Comparison of ENCODE assay signal across 8 cellular contexts in genomic region chr17:43720311-43721060, GRCh38. TPM values are rescaled to one million over a fixed set of nuclear protein-coding genes. Genes with fewer than 3 reads are reported as not detected.
DNase-seq lines count a peak whose midpoint lies in the region; ATAC-seq, FAIRE-seq and TF ChIP-seq lines count a peak whose summit lies in the region.

No MANE protein-coding gene starts in this region.

- peaks cover 8 to 11% (median 9%) of the 10 kb centered on the region in 3 donors for H3K4me1 Mint-ChIP-seq in T-cell
- peaks cover 32% of the 10 kb centered on the region for H3K4me1 Mint-ChIP-seq in progenitor cell of endocrine pancreas (ENCODE audit: low read depth)
- peaks cover 53% of the 10 kb centered on the region for H3K4me1 Mint-ChIP-seq in type B pancreatic cell (ENCODE audit: unreplicated experiment)

- peak overlapping the region; percentile 98 to 99 (median 98) for H3K4me3 Mint-ChIP-seq in T-cell
- peak overlapping the region; percentile 77 for H3K4me3 Mint-ChIP-seq in progenitor cell of endocrine pancreas (ENCODE audit: low read depth)
- H3K4me3 Mint-ChIP-seq in type B pancreatic cell, result peak overlapping the region; percentile 90

- CTCF ChIA-PET in T-cell (lab: Charles Lee), result no interaction called here

- FAIRE-seq in GM18507 (lab: Jason Lieb, UNC), result peak; percentile 85

- DNase-seq in GM18507 (ENCODE audit: extremely low spot score, insufficient read length, low read depth), result peak; percentile 73
- peak; percentile 52 to 81 (median 68) for DNase-seq in T-cell
- peak in 53 of 56 donors; percentile 22 to 82 (median 67) for DNase-seq in amygdala (lab: John Stamatoyannopoulos, UW)
- peak; percentile 91 for DNase-seq in left ventricle myocardium superior
- DNase-seq in progenitor cell of endocrine pancreas (ENCODE audit: low spot score, unreplicated experiment), result peak; percentile 60
- peak; percentile 77 for DNase-seq in type B pancreatic cell (ENCODE audit: extremely low spot score, unreplicated experiment)
- no peak for DNase-seq in NAMALWA (ENCODE audit: low spot score)

- intact Hi-C loops in left ventricle myocardium superior (cut with micrococcal nuclease), result no loop called here

- H3K27me3 Mint-ChIP-seq in T-cell (peaks cover 4 to 6% of the 10 kb centered on the region in 2 donors), progenitor cell of endocrine pancreas (peaks cover 1% of the 10 kb centered on the region), type B pancreatic cell (peaks cover 10% of the 10 kb centered on the region)

- peaks cover 0 to 5% (median 0%) of the 10 kb centered on the region in 3 donors for H3K9me3 Mint-ChIP-seq in T-cell
- no peaks in the 10 kb centered on the region for H3K9me3 Mint-ChIP-seq in progenitor cell of endocrine pancreas (ENCODE audit: low read depth)
- H3K9me3 Mint-ChIP-seq in type B pancreatic cell, result no peaks in the 10 kb centered on the region

- POLR2A ChIA-PET in T-cell (lab: Charles Lee), result no interaction called here

- peak overlapping the region; percentile 98 to 99 for H3K27ac Mint-ChIP-seq in T-cell
- peak overlapping the region; percentile 97 for H3K27ac Mint-ChIP-seq in progenitor cell of endocrine pancreas
- peak overlapping the region; percentile 91 for H3K27ac Mint-ChIP-seq in type B pancreatic cell

- no peaks in the 10 kb centered on the region for H3K36me3 Mint-ChIP-seq in T-cell
- H3K36me3 Mint-ChIP-seq in progenitor cell of endocrine pancreas (ENCODE audit: insufficient read depth), result no peaks in the 10 kb centered on the region
- no peaks in the 10 kb centered on the region for H3K36me3 Mint-ChIP-seq in type B pancreatic cell

- no peak for TF ChIP-seq CTCF in progenitor cell of endocrine pancreas (IDR thresholded peaks at IDR 0.05; ENCODE audit: unreplicated experiment)
- no peak for TF ChIP-seq CTCF in type B pancreatic cell (conservative IDR thresholded peaks at IDR 0.05)

- ATAC-seq in HG03354 (IDR thresholded peaks at IDR 0.05; ENCODE audit: poor library complexity, severe bottlenecking, unreplicated experiment), result peak; percentile 68
- ATAC-seq in T-cell (replicated peaks in 1 of 4), result peak; percentile 92 to 97 (median 96)
- ATAC-seq in left ventricle myocardium superior, result peak; percentile 98

RNA-seq across cellular contexts. Expression of gene SOST, which starts 38.1 kb away (rescaled TPM):
- not detected for total RNA-seq in T-cell
- not detected for total RNA-seq in left ventricle myocardium superior
- total RNA-seq in progenitor cell of endocrine pancreas, result 0.42 and 0.43 TPM in 2 replicates
- 2.0 TPM in 1 of 2 replicates, not detected in the other for total RNA-seq in type B pancreatic cell (ENCODE audit: low replicate concordance)

RNA-seq across cellular contexts. Expression of gene DUSP3, which starts 58.3 kb away (rescaled TPM):
- total RNA-seq in T-cell, result 1 to 10 TPM; 8.1 to 9.8 (median 9.6) TPM
- total RNA-seq in left ventricle myocardium superior, result 243 TPM
- 58.0 and 58.3 TPM in 2 replicates for total RNA-seq in progenitor cell of endocrine pancreas
- 36.4 and 45.4 TPM in 2 replicates for total RNA-seq in type B pancreatic cell (ENCODE audit: low replicate concordance)

RNA-seq across cellular contexts. Expression of gene MEOX1, which starts 58.8 kb away (rescaled TPM):
- 1 to 10 TPM; 2.9 to 5.5 (median 3.6) TPM for total RNA-seq in T-cell
- total RNA-seq in left ventricle myocardium superior, result 11.1 TPM
- total RNA-seq in progenitor cell of endocrine pancreas, result 1.1 and 1.2 TPM in 2 replicates
- 5.7 and 17.2 TPM in 2 replicates for total RNA-seq in type B pancreatic cell (ENCODE audit: low replicate concordance)

RNA-seq across cellular contexts. Expression of gene CFAP97D1, which starts 59.7 kb away (rescaled TPM):
- total RNA-seq in T-cell (not detected), left ventricle myocardium superior (not detected), progenitor cell of endocrine pancreas (0.07 TPM in 1 of 2 replicates, not detected in the other), type B pancreatic cell (ENCODE audit: low replicate concordance) (not detected in 2 replicates)
